ENCODE assay signal across 19 cellular contexts in genomic region chr17:31250229-31250628, GRCh38. TPM values are rescaled to one million over a fixed set of nuclear protein-coding genes. Genes with fewer than 3 reads are reported as not detected.
DNase-seq lines count a peak whose midpoint lies in the region; ATAC-seq, FAIRE-seq and TF ChIP-seq lines count a peak whose summit lies in the region.
"Had no signal": no experiment of that assay in that cellular context is flagged by ENCODE, and none has a peak within 500 bp of the region (broad histone marks: within the 10 kb centered on the region; RNA-seq: fewer than 3 reads in every experiment).

No MANE protein-coding gene starts in this region.

- no peak for TF ChIP-seq CTCF in GM06990 (IDR thresholded peaks at IDR 0.05; ENCODE audit: insufficient read depth, low read length, poor library complexity, severe bottlenecking)
- no peak for TF ChIP-seq CTCF in OCI-LY7 (conservative IDR thresholded peaks at IDR 0.05; ENCODE audit: low read length)

- intact Hi-C loops in OCI-LY7 (cut with micrococcal nuclease; ENCODE audit: unreplicated experiment): no loop called here

- CTCF ChIA-PET in OCI-LY7 (lab: Charles Lee; ENCODE audit: unreplicated experiment): no interaction called here

- FAIRE-seq in GM19239 (lab: Jason Lieb, UNC): peak; percentile 86

- peak overlapping the region; percentile 14; the same call in 1 of the 2 replicates for H2AFZ ChIP-seq in OCI-LY7 (ENCODE audit: low read length)

- no peaks in the 10 kb centered on the region for H3K9me2 ChIP-seq in OCI-LY7 (ENCODE audit: insufficient read depth, low read length)

- DNase-seq in GM06990 (ENCODE audit: extremely low read depth, insufficient read length) (peak; percentile 24), GM19239 (ENCODE audit: insufficient read length, low spot score) (peak; percentile 30), OCI-LY7 (ENCODE audit: low spot score) (no peak), inferior parietal cortex (ENCODE audit: extremely low spot score) (peak; percentile 17), DMS53 (lab: John Stamatoyannopoulos, UW) (no peak), NCI-H1105 (lab: John Stamatoyannopoulos, UW) (no peak), hippocampal formation (lab: John Stamatoyannopoulos, UW) (no peak)
- DNase-seq: activated CD4-positive, alpha-beta T cell treated with anti-CD3 and anti-CD28 coated beads, Interleukin-2, amount 50 U/mL, for 1 hour; activated T-cell treated with anti-CD3 and anti-CD28 coated beads, Interleukin-2, amount 50 U/mL, for 1 hour; adrenal gland; BE2C; DMS 273 treated with DMSO at 0.1 percent for 48 hours; glutamatergic neuron; NCI-H146; NCI-H446 had no signal

- peak overlapping the region; percentile 31 for H3K4me2 ChIP-seq in OCI-LY7 (ENCODE audit: low read length)

- ATAC-seq in GM21786 (IDR thresholded peaks at IDR 0.05; ENCODE audit: unreplicated experiment): no peak

- no peaks in the 10 kb centered on the region for H4K20me1 ChIP-seq in OCI-LY7 (ENCODE audit: insufficient read depth, low read length)

- H3K4me1 ChIP-seq in OCI-LY7 (ENCODE audit: insufficient read depth, low read length, poor library complexity, severe bottlenecking): peaks cover 19% of the 10 kb centered on the region
- H3K4me1 ChIP-seq: BE2C had no signal

- H3K27ac ChIP-seq in OCI-LY7 (ENCODE audit: low read depth, low read length, poor library complexity, severe bottlenecking): no peak overlapping the region
- H3K27ac ChIP-seq: adrenal gland, coronary artery had no signal

- H3K79me2 ChIP-seq in OCI-LY7 (ENCODE audit: insufficient read depth, low read depth, low read length): no peaks in the 10 kb centered on the region

- POLR2A ChIA-PET in OCI-LY7 (lab: Charles Lee): interaction anchor here (1.0 kb wide), 1 partner anchor 87 kb away, joined by 3 read pairs; no protein-coding TSS in a partner anchor

- no peaks in the 10 kb centered on the region for H3K9me3 ChIP-seq in OCI-LY7 (ENCODE audit: low read length)
- H3K9me3 ChIP-seq: adrenal gland, BE2C had no signal

- H3K36me3 ChIP-seq in GM06990 (ENCODE audit: control insufficient read depth, insufficient read depth, low read length): 0 out of 2 replicates have a peak, but pooled peaks cover 1% of the 10 kb centered on the region
- H3K36me3 ChIP-seq in OCI-LY7 (ENCODE audit: insufficient read depth, low read length): peaks cover 18% of the 10 kb centered on the region
- H3K36me3 ChIP-seq: adrenal gland, BE2C had no signal

- no TSS peak for BruUV-seq in OCI-LY7 (replicated peaks; lab: Mats Ljungman, UMichigan)

- no peaks in the 10 kb centered on the region for H3K27me3 ChIP-seq in GM06990 (replicated peaks; ENCODE audit: control insufficient read depth, insufficient read depth, low read length)
- H3K27me3 ChIP-seq: adrenal gland, BE2C had no signal

- no peak overlapping the region for H3K4me3 ChIP-seq in GM06990 (replicated peaks; ENCODE audit: low read depth, low read length)
- H3K4me3 ChIP-seq in OCI-LY7 (ENCODE audit: low read depth, low read length, poor library complexity, severe bottlenecking): no peak overlapping the region
- H3K4me3 ChIP-seq: adrenal gland, coronary artery had no signal

RNA-seq across cellular contexts. Expression of gene OMG, which starts 46.8 kb away (rescaled TPM):
- total RNA-seq in OCI-LY7 (2014; rRNA removed; shearing (Covaris generic)): 0.32 and 0.46 TPM in 2 replicates
- 1.4 TPM in 2 replicates for total RNA-seq in OCI-LY7 (2022)
- total RNA-seq: epithelial cell of proximal tubule, neural crest cell had no signal

Comparison
In these comparisons a context has a peak if more than half of its experiments do, and no peak if none do; other contexts are left out.
1. DNase-seq: peak in GM06990 (single experiment), GM19239 (single experiment) and inferior parietal cortex (single experiment); none in OCI-LY7 (single experiment), DMS53 (single experiment), NCI-H1105 (single experiment) and hippocampal formation (0 of 2).